ENCODE assay signal across 15 cellular contexts in genomic region chr2:190666895-190667294, GRCh38. TPM values are rescaled to one million over a fixed set of nuclear protein-coding genes. Genes with fewer than 3 reads are reported as not detected.
A peak's percentile ranks its signal among the peaks of the same experiment; 100 is the strongest.
DNase-seq lines count a peak whose midpoint lies in the region; TF ChIP-seq lines count a peak whose summit lies in the region.
"Had no signal": no experiment of that assay in that cellular context is flagged by ENCODE, and none has a peak within 500 bp of the region (broad histone marks: within the 10 kb centered on the region; RNA-seq: fewer than 3 reads in every experiment).

No MANE protein-coding gene starts in this region.

- intact Hi-C loops in mammary epithelial cell (cut with micrococcal nuclease): loop anchor here (2.0 to 5.0 kb wide), 2 partner anchors 16 to 285 kb away; no protein-coding TSS in a partner anchor
- intact Hi-C loops in thyroid gland (cut with DNase I): no loop called here

- H3K9me3 ChIP-seq in HEK293 (ENCODE audit: control insufficient read depth, insufficient read depth, low read depth, low read length): no peaks in the 10 kb centered on the region
- no peaks in the 10 kb centered on the region for H3K9me3 ChIP-seq in mammary epithelial cell (replicated peaks; ENCODE audit: insufficient read depth, low read length)
- H3K9me3 ChIP-seq in thyroid gland: no peaks in the 10 kb centered on the region
- H3K9me3 ChIP-seq: SK-N-SH had no signal

- 25% methylated on average over 1 of the region's 1 CpG for WGBS in mammary epithelial cell (ENCODE audit: low coverage, missing lambda C conversion rate)
- 74 to 76% methylated on average over 1 of the region's 1 CpG for WGBS in thyroid gland, 2 donors

- DNase-seq in EH (ENCODE audit: low read depth) (peak; percentile 16), mammary epithelial cell (peak; percentile 65), neural crest cell (ENCODE audit: low read depth, low spot score) (no peak), H4 (ENCODE audit: low spot score) (no peak), thyroid gland (no peak)
- no peak for DNase-seq in stimulated activated naive CD4-positive, alpha-beta T cell treated with Interleukin-2 at 50 U/mL for 16 hours (lab: John Stamatoyannopoulos, UW)
- DNase-seq: ACHN, DMS 273 treated with DMSO at 0.1 percent for 48 hours, EL, NCI-H1092 treated with DMSO at 0.1 percent for 48 hours, NCI-H187, NCI-H69, SK-N-SH had no signal

- no peak overlapping the region for H3K9ac ChIP-seq in mammary epithelial cell (ENCODE audit: insufficient read depth, low read length)
- H3K9ac ChIP-seq: SK-N-SH had no signal

- no peaks in the 10 kb centered on the region for H3K27me3 ChIP-seq in mammary epithelial cell (ENCODE audit: insufficient read depth, low read length)
- H3K27me3 ChIP-seq in thyroid gland: no peaks in the 10 kb centered on the region

- H3K79me2 ChIP-seq in mammary epithelial cell (ENCODE audit: insufficient read depth, low read length): peaks cover 72% of the 10 kb centered on the region

- H4K20me1 ChIP-seq in mammary epithelial cell (ENCODE audit: insufficient read depth, low read length): no peaks in the 10 kb centered on the region

- H3K27ac Mint-ChIP-seq in neural crest cell (ENCODE audit: unreplicated experiment): peak overlapping the region; percentile 75
- H3K27ac Mint-ChIP-seq: B cell had no signal

- H3K4me1 ChIP-seq in HEK293 (ENCODE audit: control insufficient read depth, insufficient read depth, low read length): peaks cover 3% of the 10 kb centered on the region; the same call in 1 of the 2 replicates
- peaks cover 24% of the 10 kb centered on the region for H3K4me1 ChIP-seq in mammary epithelial cell (ENCODE audit: insufficient read depth, low read length)
- peaks cover 0 to 10% of the 10 kb centered on the region in 2 donors for H3K4me1 ChIP-seq in thyroid gland

- BruUV-seq in mammary epithelial cell (replicated peaks; lab: Mats Ljungman, UMichigan): no TSS peak

- peaks cover 6% of the 10 kb centered on the region for H3K9me3 Mint-ChIP-seq in neural crest cell

- TF ChIP-seq POLR2A in thyroid gland (IDR thresholded peaks at IDR 0.05): no peak

- in situ Hi-C loops in mammary epithelial cell (cut with MboI; ENCODE audit: low sequenced_read_pairs in 2 of 2): no loop called here

- H3K36me3 ChIP-seq in HEK293 (ENCODE audit: control insufficient read depth in 2 of 2, insufficient read depth in 1 of 2, low read length in 2 of 2) (peaks cover 19% of the 10 kb centered on the region in 2 experiments), mammary epithelial cell (ENCODE audit: insufficient read depth, low read length) (peaks cover 10% of the 10 kb centered on the region), thyroid gland (peaks cover 0 to 5% of the 10 kb centered on the region in 2 donors)

- CTCF ChIA-PET in HEK293 (lab: Yijun Ruan, JAX) (interaction anchor here (0.7 to 2.0 kb wide), 2 partner anchors 12 to 114 kb away, joined by 3 to 16 read pairs; no protein-coding TSS in a partner anchor), mammary epithelial cell (lab: Charles Lee; ENCODE audit: low non-redundant PET) (no interaction called here)

- H3K27ac ChIP-seq in HEK293 (ENCODE audit: extremely low read depth, low read depth, low read length) (no peak overlapping the region), mammary epithelial cell (ENCODE audit: insufficient read depth, low read depth, low read length) (peak overlapping the region; percentile 17), thyroid gland (no peak overlapping the region)

- TF ChIP-seq CTCF in HEK293 (tag by site-specific recombination; IDR thresholded peaks at IDR 0.05) (no peak), mammary epithelial cell (conservative IDR thresholded peaks at IDR 0.05 in 1 of 2, IDR thresholded peaks at IDR 0.05 in 1 of 2; ENCODE audit: extremely low read depth in 1 of 2, insufficient read depth in 1 of 2, low read depth in 1 of 2, low read length in 2 of 2) (no peak), neural crest cell (conservative IDR thresholded peaks at IDR 0.05) (no peak), thyroid gland (IDR thresholded peaks at IDR 0.05) (no peak)

- POLR2A ChIA-PET in HEK293 (lab: Yijun Ruan, JAX): no interaction called here

- peaks cover 8% of the 10 kb centered on the region for H3K4me1 Mint-ChIP-seq in neural crest cell

- H3K4me3 Mint-ChIP-seq in neural crest cell: no peak overlapping the region
- H3K4me3 Mint-ChIP-seq: B cell had no signal

- H2AFZ ChIP-seq in mammary epithelial cell (ENCODE audit: low read depth, low read length): no peak overlapping the region

- dilution Hi-C loops in mammary epithelial cell (cut with HindIII; ENCODE audit: low sequenced_read_pairs): no loop called here

- H3K36me3 Mint-ChIP-seq in neural crest cell (ENCODE audit: low read depth): peaks cover 18% of the 10 kb centered on the region

- no peaks in the 10 kb centered on the region for H3K27me3 Mint-ChIP-seq in neural crest cell (ENCODE audit: low read depth)
- H3K27me3 Mint-ChIP-seq: B cell had no signal

- H3K4me2 ChIP-seq in mammary epithelial cell (ENCODE audit: insufficient read depth, low read depth, low read length): peak overlapping the region; percentile 1
- H3K4me2 ChIP-seq: SK-N-SH had no signal

- H3K4me3 ChIP-seq in HEK293 (ENCODE audit: low read depth, low read length) (no peak overlapping the region), mammary epithelial cell (replicated peaks in 1 of 3; ENCODE audit: insufficient read depth in 1 of 3, low read depth in 2 of 3, low read length in 3 of 3) (no peak overlapping the region), thyroid gland (replicated peaks in 1 of 3) (no peak overlapping the region)

TF ChIP-seq in HEK293, 187 proteins besides CTCF, POLR2A, EP300 and RAD21:
- TF ChIP-seq KLF8 (tag by site-specific recombination; IDR thresholded peaks at IDR 0.05) (no peak), ZBTB1 (tag by site-specific recombination; IDR thresholded peaks at IDR 0.05) (no peak)
- TF ChIP-seq, protein P1, sequence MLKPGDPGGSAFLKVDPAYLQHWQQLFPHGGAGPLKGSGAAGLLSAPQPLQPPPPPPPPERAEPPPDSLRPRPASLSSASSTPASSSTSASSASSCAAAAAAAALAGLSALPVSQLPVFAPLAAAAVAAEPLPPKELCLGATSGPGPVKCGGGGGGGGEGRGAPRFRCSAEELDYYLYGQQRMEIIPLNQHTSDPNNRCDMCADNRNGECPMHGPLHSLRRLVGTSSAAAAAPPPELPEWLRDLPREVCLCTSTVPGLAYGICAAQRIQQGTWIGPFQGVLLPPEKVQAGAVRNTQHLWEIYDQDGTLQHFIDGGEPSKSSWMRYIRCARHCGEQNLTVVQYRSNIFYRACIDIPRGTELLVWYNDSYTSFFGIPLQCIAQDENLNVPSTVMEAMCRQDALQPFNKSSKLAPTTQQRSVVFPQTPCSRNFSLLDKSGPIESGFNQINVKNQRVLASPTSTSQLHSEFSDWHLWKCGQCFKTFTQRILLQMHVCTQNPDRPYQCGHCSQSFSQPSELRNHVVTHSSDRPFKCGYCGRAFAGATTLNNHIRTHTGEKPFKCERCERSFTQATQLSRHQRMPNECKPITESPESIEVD (tag by site-specific recombination; IDR thresholded peaks at IDR 0.05): peak; percentile 55
TF ChIP-seq in HEK293: peak in this region for 1.

RNA-seq across cellular contexts. Expression of gene NAB1, which starts 18.0 kb away (rescaled TPM):
- 10 to 100 TPM; 41.6 to 43.2 TPM for total RNA-seq in mammary epithelial cell
- polyA plus RNA-seq in mammary epithelial cell: 16.0 TPM
- 87.3 TPM for polyA minus RNA-seq in mammary epithelial cell
- 42.4 and 48.8 TPM in 2 replicates for total RNA-seq in neural crest cell
- 22.6 and 28.7 TPM in 2 replicates for total RNA-seq in H4 (2014; rRNA removed; shearing (Covaris generic))
- total RNA-seq in thyroid gland: 10 to 100 TPM; 64.1 to 90.8 (median 83.0) TPM

Comparison
In these comparisons a context has a peak if more than half of its experiments do, and no peak if none do; other contexts are left out.
1. DNase-seq: peak in EH (single experiment) and mammary epithelial cell (single experiment); none in neural crest cell (single experiment), H4 (single experiment), thyroid gland (0 of 2) and stimulated activated naive CD4-positive, alpha-beta T cell treated with Interleukin-2 at 50 U/mL for 16 hours (single experiment).